In genomic region chr13:113022391-113023216, GRCh38 we compare ENCODE assay signal across 1 cellular context.
TF ChIP-seq lines count a peak whose summit lies in the region.

No MANE protein-coding gene starts in this region.

TF ChIP-seq in GM23338, 12 proteins besides CTCF, POLR2A, EP300 and RAD21 (continued from another document):
- TF ChIP-seq ZNF462 (CRISPR knock-in tag; IDR thresholded peaks at IDR 0.05) (no peak), POLR2AphosphoS5 (IDR thresholded peaks at IDR 0.05; ENCODE audit: low read depth) (no peak), REST (IDR thresholded peaks at IDR 0.05; ENCODE audit: unreplicated experiment) (no peak), EZH2 (IDR thresholded peaks at IDR 0.05; ENCODE audit: low read depth, unreplicated experiment) (no peak), NANOG (IDR thresholded peaks at IDR 0.05; ENCODE audit: borderline replicate concordance) (no peak), STAT1 (IDR thresholded peaks at IDR 0.05; ENCODE audit: unreplicated experiment) (no peak)
